In the genomic region with DNA sequence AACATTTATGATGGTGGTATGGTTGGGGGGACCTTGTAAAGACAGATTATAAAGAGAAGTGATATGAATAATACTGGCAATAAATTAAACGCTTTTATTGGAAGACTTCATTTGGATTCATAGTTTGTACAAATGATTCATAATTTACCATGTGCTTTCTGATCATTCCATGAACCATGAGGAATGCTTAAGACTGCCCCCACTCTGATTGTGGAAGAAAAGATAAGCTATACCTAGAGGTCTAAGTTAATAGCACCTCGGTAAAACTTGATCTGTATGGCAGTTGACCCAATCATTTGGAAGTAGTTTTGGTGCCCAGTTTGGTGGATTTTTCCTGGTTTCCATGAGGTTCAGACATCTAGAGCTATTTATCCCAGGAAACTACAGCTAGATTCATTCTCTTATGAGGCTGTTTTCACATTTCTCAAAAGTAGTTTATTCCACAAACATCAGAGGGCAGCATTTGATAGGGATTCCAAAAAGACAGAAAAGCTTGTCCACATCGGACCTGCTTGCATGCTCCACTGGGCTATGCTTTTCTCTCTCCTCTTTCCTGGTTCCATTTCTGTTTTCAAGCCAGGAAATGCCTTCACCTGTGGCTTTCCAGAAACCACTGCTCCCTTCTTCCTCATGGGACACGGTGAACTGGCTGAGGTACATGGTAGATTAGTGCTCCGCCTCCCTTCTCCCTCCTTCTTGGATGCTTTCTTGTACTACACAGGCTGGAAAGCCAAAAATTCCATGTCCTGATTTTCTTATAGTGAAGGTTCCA, we compare ENCODE assay signal across 8 cellular contexts. TPM values are rescaled to one million over a fixed set of nuclear protein-coding genes. Genes with fewer than 3 reads are reported as not detected.
DNase-seq lines count a peak whose midpoint lies in the region; ATAC-seq and TF ChIP-seq lines count a peak whose summit lies in the region.

No MANE protein-coding gene starts in this region.

- H3K4me3 ChIP-seq in OCI-LY3 (ENCODE audit: low read length) (no peak overlapping the region), prostate gland (no peak overlapping the region), thyroid gland (replicated peaks in 1 of 3) (no peak overlapping the region)

- DNase-seq in ELR (ENCODE audit: low read depth) (peak; percentile 67), fibroblast of gingiva (ENCODE audit: low read depth) (peak; percentile 69), prostate gland (ENCODE audit: low spot score) (no peak), SHP77 treated with DMSO at 0.1 percent for 48 hours (lab: John Stamatoyannopoulos, UW) (no peak), NCI-H1436 treated with DMSO at 0.1 percent for 48 hours (lab: John Stamatoyannopoulos, UW) (no peak), thyroid gland (no peak)

- TF ChIP-seq CTCF in OCI-LY3 (IDR thresholded peaks at IDR 0.05; ENCODE audit: low read depth, low read length) (peak; percentile 21), prostate gland (IDR thresholded peaks at IDR 0.05) (peak in 3 of 4 experiments; percentile 14 to 33 (median 28)), thyroid gland (IDR thresholded peaks at IDR 0.05) (peak in 3 of 6 experiments; percentile 21 to 38 (median 27))

- TF ChIP-seq POLR2A in prostate gland (IDR thresholded peaks at IDR 0.05) (no peak), thyroid gland (IDR thresholded peaks at IDR 0.05) (no peak)

- H3K9me3 ChIP-seq in OCI-LY3 (ENCODE audit: insufficient read depth, low read length), result no peaks in the 10 kb centered on the region
- H3K9me3 ChIP-seq in prostate gland, result no peaks in the 10 kb centered on the region
- no peaks in the 10 kb centered on the region for H3K9me3 ChIP-seq in thyroid gland

- ATAC-seq in HG03175 (IDR thresholded peaks at IDR 0.05; ENCODE audit: unreplicated experiment), result no peak

- H2AFZ ChIP-seq in OCI-LY3 (ENCODE audit: low read depth, low read length), result no peak overlapping the region

- H3K4me1 ChIP-seq in OCI-LY3 (ENCODE audit: low read length) (no peaks in the 10 kb centered on the region), prostate gland (replicated peaks) (no peaks in the 10 kb centered on the region), thyroid gland (no peaks in the 10 kb centered on the region)

- no peaks in the 10 kb centered on the region for H3K79me2 ChIP-seq in OCI-LY3 (ENCODE audit: low read length)

- no peak overlapping the region for H3K9ac ChIP-seq in OCI-LY3 (ENCODE audit: low read length)

- intact Hi-C loops in prostate gland (cut with DNase I) (loop anchor here (10.0 kb wide), 1 partner anchor 550 kb away; no protein-coding TSS in a partner anchor), thyroid gland (cut with DNase I) (no loop called here)

- no peaks in the 10 kb centered on the region for H3K27me3 ChIP-seq in OCI-LY3 (ENCODE audit: low read depth, low read length)
- no peaks in the 10 kb centered on the region for H3K27me3 ChIP-seq in prostate gland (replicated peaks; ENCODE audit: insufficient read depth)
- H3K27me3 ChIP-seq in thyroid gland, result no peaks in the 10 kb centered on the region

- no peak overlapping the region for H3K27ac ChIP-seq in OCI-LY3 (ENCODE audit: low read length)
- H3K27ac ChIP-seq in prostate gland, result no peak overlapping the region
- no peak overlapping the region for H3K27ac ChIP-seq in thyroid gland

- H3K4me2 ChIP-seq in OCI-LY3 (ENCODE audit: low read length), result no peak overlapping the region

- WGBS in prostate gland, result 34% methylated on average over 5 of the region's 5 CpGs
- whole genome bisulfite sequencing in thyroid gland, 2 donors, result 48 to 57% methylated on average over 5 of the region's 5 CpGs

- H4K20me1 ChIP-seq in OCI-LY3 (ENCODE audit: insufficient read depth, low read length), result no peaks in the 10 kb centered on the region

- no peaks in the 10 kb centered on the region for H3K36me3 ChIP-seq in OCI-LY3 (replicated peaks; ENCODE audit: low read depth, low read length)
- no peaks in the 10 kb centered on the region for H3K36me3 ChIP-seq in prostate gland
- no peaks in the 10 kb centered on the region for H3K36me3 ChIP-seq in thyroid gland

RNA-seq across cellular contexts. Expression of a gene that starts 29.2 kb away (rescaled TPM):
- 10 to 100 TPM; 21.0 to 24.4 TPM for total RNA-seq in prostate gland
- total RNA-seq in thyroid gland, result 10 to 100 TPM; 23.1 to 33.8 (median 32.2) TPM

Comparison
In these comparisons a context has a peak if more than half of its experiments do, and no peak if none do; other contexts are left out.
1. DNase-seq: peak in ELR (single experiment) and fibroblast of gingiva (single experiment); none in prostate gland (single experiment), SHP77 treated with DMSO at 0.1 percent for 48 hours (single experiment), NCI-H1436 treated with DMSO at 0.1 percent for 48 hours (single experiment) and thyroid gland (0 of 2).